Comparison of ENCODE assay signal across 17 cellular contexts in the genomic region with DNA sequence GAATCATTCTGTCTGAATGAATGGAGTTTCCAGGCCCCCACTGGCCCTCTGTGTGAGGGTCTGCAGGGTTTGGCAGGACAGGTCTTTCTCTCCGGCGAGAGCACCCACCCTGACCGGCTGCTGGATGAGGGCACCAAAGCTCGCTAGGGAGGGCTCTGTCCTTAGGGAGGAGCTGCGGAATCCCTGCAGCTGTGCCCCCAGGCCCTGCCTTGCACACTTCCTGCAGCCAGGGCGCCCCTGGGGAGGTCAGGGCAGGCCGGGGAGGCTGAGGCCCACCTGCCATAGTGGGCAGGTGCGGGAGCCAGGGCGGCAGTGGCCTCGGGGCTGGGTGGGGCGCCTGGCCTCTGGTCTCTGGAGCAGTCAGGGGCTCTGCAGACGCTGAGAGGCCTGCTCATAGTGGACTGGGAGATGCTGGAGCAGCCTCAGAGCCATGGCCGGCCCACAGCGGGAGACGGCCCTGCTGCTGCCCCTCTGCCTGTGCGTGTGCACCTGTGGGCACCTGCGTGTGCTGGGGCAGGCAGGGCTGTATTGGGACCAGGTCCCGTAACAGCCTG.
"Had no signal": no experiment of that assay in that cellular context is flagged by ENCODE, and none has a peak within 500 bp of the region (broad histone marks: within the 10 kb centered on the region; RNA-seq: fewer than 3 reads in every experiment).

No MANE protein-coding gene starts in this region.

- ATAC-seq: effector memory CD8-positive, alpha-beta T cell; gastroesophageal sphincter; left lobe of liver; mucosa of descending colon; naive thymus-derived CD8-positive, alpha-beta T cell; sciatic nerve had no signal

- H3K9me3 ChIP-seq: esophagus squamous epithelium, gastroesophageal sphincter, mucosa of descending colon, ovary, stomach had no signal

- DNase-seq: effector memory CD8-positive, alpha-beta T cell; esophagus squamous epithelium; foreskin fibroblast; glutamatergic neuron; islet precursor cell; mammary epithelial cell; mucosa of descending colon; naive thymus-derived CD8-positive, alpha-beta T cell; ovary; stimulated activated CD4-positive, alpha-beta T cell treated with anti-CD3 and anti-CD28 coated beads, Interleukin-2, amount 100 ng/mL, for 24 hours; stimulated activated CD4-positive, alpha-beta T cell treated with anti-CD3 and anti-CD28 coated beads, Interleukin-4, amount 100 ng/mL, for 4 hours; stimulated activated naive CD4-positive, alpha-beta T cell; stomach had no signal

- H3K36me3 ChIP-seq: esophagus squamous epithelium, gastroesophageal sphincter, ovary, stomach had no signal

- H3K27ac ChIP-seq: esophagus squamous epithelium, gastroesophageal sphincter, ovary, skin epidermis, stomach had no signal

- H3K27me3 ChIP-seq: ovary had no signal

- H3K4me3 ChIP-seq: esophagus squamous epithelium, gastroesophageal sphincter, mucosa of descending colon, ovary, skin epidermis, stomach had no signal
